Comparison of ENCODE assay signal across 18 cellular contexts in the genomic region with DNA sequence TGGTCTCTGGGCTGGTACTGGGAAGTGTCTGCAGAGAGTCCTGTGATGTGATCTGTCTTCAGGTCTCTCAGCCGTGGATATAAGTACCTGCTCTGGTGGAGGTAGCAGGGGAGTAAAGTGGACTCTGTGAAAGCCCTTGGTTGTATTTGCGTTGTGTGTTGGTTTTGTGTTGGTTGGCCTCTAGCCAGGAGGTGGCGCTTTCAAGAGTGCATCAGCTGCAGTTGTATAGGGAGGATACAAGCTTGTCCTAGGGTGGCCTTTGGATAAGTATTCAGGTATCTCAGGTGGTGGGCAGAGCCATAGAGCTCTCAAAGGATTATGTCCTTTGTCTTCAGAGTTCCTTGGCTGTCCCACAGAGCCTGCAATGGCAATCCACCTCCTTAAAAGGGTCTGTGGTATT.
DNase-seq lines count a peak whose midpoint lies in the region; ATAC-seq and TF ChIP-seq lines count a peak whose summit lies in the region.
"Had no signal": no experiment of that assay in that cellular context is flagged by ENCODE, and none has a peak within 500 bp of the region (broad histone marks: within the 10 kb centered on the region; RNA-seq: fewer than 3 reads in every experiment).

No MANE protein-coding gene starts in this region.

- TF ChIP-seq CTCF in GM12872 (IDR thresholded peaks at IDR 0.05; ENCODE audit: insufficient read depth, low read depth, low read length) (0 out of 3 replicates have a peak, but pooled peaks have one; percentile 11), OCI-LY7 (conservative IDR thresholded peaks at IDR 0.05; ENCODE audit: low read length) (peak; percentile 41; the same call in 1 of the 2 replicates)

- H3K27me3 Mint-ChIP-seq in activated CD4-positive, alpha-beta T cell treated with anti-CD3 and anti-CD28 coated beads for 36 hours: peaks cover 5% of the 10 kb centered on the region
- H3K27me3 Mint-ChIP-seq in activated CD4-positive, alpha-beta T cell treated with anti-CD3 and anti-CD28 coated beads, Interleukin-2, amount 10 ng/mL, durations not matched to agents 7 days and 5 days: peaks cover 6% of the 10 kb centered on the region

- DNase-seq in activated CD4-positive, alpha-beta T cell treated with anti-CD3 and anti-CD28 coated beads for 36 hours: peak; percentile 21
- no peak for DNase-seq in activated CD4-positive, alpha-beta T cell treated with anti-CD3 and anti-CD28 coated beads, Interleukin-2, amount 10 ng/mL, durations not matched to agents 7 days and 5 days
- DNase-seq in OCI-LY7 (ENCODE audit: low spot score) (no peak), iPS DF 4.7 (ENCODE audit: extremely low read depth, low spot score) (peak; percentile 3), inferior parietal cortex (ENCODE audit: extremely low spot score) (no peak), NCI-H2171 (lab: John Stamatoyannopoulos, UW) (no peak)
- DNase-seq: amygdala, cortex of kidney, esophagus squamous epithelium, heart left ventricle, left cardiac atrium, NCI-H2107 had no signal

- H2AFZ ChIP-seq in OCI-LY7 (ENCODE audit: low read length): no peak overlapping the region

- no peaks in the 10 kb centered on the region for H3K36me3 Mint-ChIP-seq in activated CD4-positive, alpha-beta T cell treated with anti-CD3 and anti-CD28 coated beads for 36 hours (ENCODE audit: low read depth)
- no peaks in the 10 kb centered on the region for H3K36me3 Mint-ChIP-seq in activated CD4-positive, alpha-beta T cell treated with anti-CD3 and anti-CD28 coated beads, Interleukin-2, amount 10 ng/mL, durations not matched to agents 7 days and 5 days (ENCODE audit: low read depth)

- no peaks in the 10 kb centered on the region for H3K36me3 ChIP-seq in OCI-LY7 (ENCODE audit: insufficient read depth, low read length)
- H3K36me3 ChIP-seq: esophagus squamous epithelium, heart left ventricle had no signal

- H3K9me2 ChIP-seq in OCI-LY7 (ENCODE audit: insufficient read depth, low read length): no peaks in the 10 kb centered on the region

- CTCF ChIA-PET in activated CD4-positive, alpha-beta T cell treated with anti-CD3 and anti-CD28 coated beads for 36 hours (lab: Charles Lee): no interaction called here
- CTCF ChIA-PET in activated CD4-positive, alpha-beta T cell treated with anti-CD3 and anti-CD28 coated beads, Interleukin-2, amount 10 ng/mL, durations not matched to agents 7 days and 5 days (lab: Charles Lee): no interaction called here
- CTCF ChIA-PET in OCI-LY7 (lab: Charles Lee; ENCODE audit: unreplicated experiment): no interaction called here

- no peaks in the 10 kb centered on the region for H4K20me1 ChIP-seq in OCI-LY7 (ENCODE audit: insufficient read depth, low read length)

- BruUV-seq in OCI-LY7 (replicated peaks; lab: Mats Ljungman, UMichigan): no TSS peak

- no peak for ATAC-seq in activated CD4-positive, alpha-beta T cell treated with anti-CD3 and anti-CD28 coated beads for 36 hours
- ATAC-seq in GM18867 (IDR thresholded peaks at IDR 0.05; ENCODE audit: unreplicated experiment): no peak
- ATAC-seq: activated CD4-positive, CD25-positive, alpha-beta regulatory T cell treated with anti-CD3 and anti-CD28 coated beads, Interleukin-2, amount 50 U/mL, for 24 hours; activated T-cell treated with anti-CD3 and anti-CD28 coated beads, Interleukin-2, amount 50 U/mL, for 72 hours; heart left ventricle; left cardiac atrium had no signal

- POLR2A ChIA-PET in activated CD4-positive, alpha-beta T cell treated with anti-CD3 and anti-CD28 coated beads for 36 hours (lab: Charles Lee): no interaction called here
- POLR2A ChIA-PET in activated CD4-positive, alpha-beta T cell treated with anti-CD3 and anti-CD28 coated beads, Interleukin-2, amount 10 ng/mL, durations not matched to agents 7 days and 5 days (lab: Charles Lee): no interaction called here
- POLR2A ChIA-PET in OCI-LY7 (lab: Charles Lee): no interaction called here

- no peaks in the 10 kb centered on the region for H3K4me1 Mint-ChIP-seq in activated CD4-positive, alpha-beta T cell treated with anti-CD3 and anti-CD28 coated beads for 36 hours
- H3K4me1 Mint-ChIP-seq in activated CD4-positive, alpha-beta T cell treated with anti-CD3 and anti-CD28 coated beads, Interleukin-2, amount 10 ng/mL, durations not matched to agents 7 days and 5 days: no peaks in the 10 kb centered on the region

- H3K9me3 ChIP-seq in OCI-LY7 (ENCODE audit: low read length): no peaks in the 10 kb centered on the region
- H3K9me3 ChIP-seq: esophagus squamous epithelium had no signal

- H3K27ac Mint-ChIP-seq in activated CD4-positive, alpha-beta T cell treated with anti-CD3 and anti-CD28 coated beads for 36 hours: no peak overlapping the region
- no peak overlapping the region for H3K27ac Mint-ChIP-seq in activated CD4-positive, alpha-beta T cell treated with anti-CD3 and anti-CD28 coated beads, Interleukin-2, amount 10 ng/mL, durations not matched to agents 7 days and 5 days
- H3K27ac Mint-ChIP-seq: activated T-cell treated with anti-CD3 and anti-CD28 coated beads, Interleukin-2, amount 50 U/mL, for 72 hours; stimulated activated naive CD8-positive, alpha-beta T cell treated with anti-CD3 and anti-CD28 coated beads, Interleukin-15, Interleukin-2, amounts not matched to agents 100 ng/mL and 50 ng/mL, for 24 hours had no signal

- H3K79me2 ChIP-seq in OCI-LY7 (ENCODE audit: insufficient read depth, low read depth, low read length): no peaks in the 10 kb centered on the region

- H3K4me2 ChIP-seq in OCI-LY7 (ENCODE audit: low read length): no peak overlapping the region

- no peaks in the 10 kb centered on the region for H3K4me1 ChIP-seq in OCI-LY7 (ENCODE audit: insufficient read depth, low read length, poor library complexity, severe bottlenecking)
- H3K4me1 ChIP-seq: esophagus squamous epithelium, heart left ventricle had no signal

- no peaks in the 10 kb centered on the region for H3K9me3 Mint-ChIP-seq in activated CD4-positive, alpha-beta T cell treated with anti-CD3 and anti-CD28 coated beads for 36 hours (ENCODE audit: low read depth)
- H3K9me3 Mint-ChIP-seq in activated CD4-positive, alpha-beta T cell treated with anti-CD3 and anti-CD28 coated beads, Interleukin-2, amount 10 ng/mL, durations not matched to agents 7 days and 5 days: no peaks in the 10 kb centered on the region
- H3K9me3 Mint-ChIP-seq: activated T-cell treated with anti-CD3 and anti-CD28 coated beads, Interleukin-2, amount 50 U/mL, for 72 hours; stimulated activated naive CD8-positive, alpha-beta T cell treated with anti-CD3 and anti-CD28 coated beads, Interleukin-15, Interleukin-2, amounts not matched to agents 100 ng/mL and 50 ng/mL, for 24 hours had no signal

- H3K4me3 Mint-ChIP-seq in activated CD4-positive, alpha-beta T cell treated with anti-CD3 and anti-CD28 coated beads for 36 hours: no peak overlapping the region
- no peak overlapping the region for H3K4me3 Mint-ChIP-seq in activated CD4-positive, alpha-beta T cell treated with anti-CD3 and anti-CD28 coated beads, Interleukin-2, amount 10 ng/mL, durations not matched to agents 7 days and 5 days
- H3K4me3 Mint-ChIP-seq: activated T-cell treated with anti-CD3 and anti-CD28 coated beads, Interleukin-2, amount 50 U/mL, for 72 hours; stimulated activated naive CD8-positive, alpha-beta T cell treated with anti-CD3 and anti-CD28 coated beads, Interleukin-15, Interleukin-2, amounts not matched to agents 100 ng/mL and 50 ng/mL, for 24 hours had no signal

- H3K4me3 ChIP-seq in OCI-LY7 (ENCODE audit: low read depth, low read length, poor library complexity, severe bottlenecking): no peak overlapping the region
- H3K4me3 ChIP-seq: esophagus squamous epithelium, heart left ventricle had no signal

- intact Hi-C loops in activated CD4-positive, alpha-beta T cell treated with anti-CD3 and anti-CD28 coated beads for 36 hours (cut with DNase I, micrococcal nuclease): loop anchor here in 1 of 2 experiments (5.0 kb wide), 1 partner anchor 393 kb away; no protein-coding TSS in a partner anchor
- intact Hi-C loops in OCI-LY7 (cut with micrococcal nuclease; ENCODE audit: unreplicated experiment): no loop called here

- no peak overlapping the region for H3K27ac ChIP-seq in OCI-LY7 (ENCODE audit: low read depth, low read length, poor library complexity, severe bottlenecking)
- H3K27ac ChIP-seq: esophagus squamous epithelium, heart left ventricle, HL-60 had no signal

Comparison
In these comparisons a context has a peak if more than half of its experiments do, and no peak if none do; other contexts are left out.
1. DNase-seq: peak in activated CD4-positive, alpha-beta T cell treated with anti-CD3 and anti-CD28 coated beads for 36 hours (single experiment) and iPS DF 4.7 (single experiment); none in activated CD4-positive, alpha-beta T cell treated with anti-CD3 and anti-CD28 coated beads, Interleukin-2, amount 10 ng/mL, durations not matched to agents 7 days and 5 days (single experiment), OCI-LY7 (single experiment), inferior parietal cortex (single experiment) and NCI-H2171 (single experiment).